In the genomic region with DNA sequence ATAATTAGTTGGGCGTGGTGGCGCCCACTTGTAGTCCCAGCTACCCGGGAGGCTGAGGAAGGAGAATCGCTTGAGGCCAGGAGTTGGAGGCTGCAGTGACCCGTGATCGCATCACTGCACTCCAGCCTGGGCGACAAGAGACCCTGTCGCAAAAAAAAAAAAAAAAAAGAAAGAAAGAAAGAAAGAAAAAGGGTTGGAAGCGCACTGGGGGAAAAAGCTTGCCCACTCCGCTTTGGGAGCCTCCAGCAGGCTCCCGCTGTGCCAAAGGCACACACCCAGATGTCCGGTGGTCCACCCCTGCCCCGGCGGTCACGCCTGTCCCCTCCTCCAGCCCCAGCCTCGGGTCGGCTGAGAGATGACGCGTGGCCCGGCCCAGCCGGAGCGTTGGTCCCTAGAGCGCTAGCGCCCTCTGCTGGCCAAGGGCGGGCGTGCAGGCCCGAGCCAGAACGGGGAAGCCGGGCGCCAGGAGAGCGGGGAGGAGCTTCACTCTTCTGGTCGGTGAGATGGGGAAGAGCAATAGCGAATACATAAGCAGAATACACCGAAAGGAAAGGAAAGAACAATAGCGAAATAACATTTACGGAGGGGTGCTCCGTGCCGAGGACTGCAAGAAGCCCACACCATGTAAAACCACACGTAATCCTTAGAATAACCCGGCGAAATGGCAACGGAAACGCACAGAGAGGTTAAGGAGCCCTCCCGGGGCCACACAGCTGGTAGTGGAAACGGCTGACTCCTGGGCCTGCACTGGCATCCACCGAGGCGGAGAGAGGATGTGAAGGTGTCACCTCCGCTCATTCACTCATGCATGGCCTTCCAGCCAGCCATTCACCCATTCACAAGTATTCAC, we compare ENCODE assay signal across 8 cellular contexts. TPM values are rescaled to one million over a fixed set of nuclear protein-coding genes. Genes with fewer than 3 reads are reported as not detected.
DNase-seq lines count a peak whose midpoint lies in the region; ATAC-seq and TF ChIP-seq lines count a peak whose summit lies in the region.

No MANE protein-coding gene starts in this region.

- H3K4me3 ChIP-seq in CD8-positive, alpha-beta memory T cell (ENCODE audit: low read length), result peak overlapping the region; percentile 22
- peak overlapping the region; percentile 68 for H3K4me3 ChIP-seq in PC-3 (ENCODE audit: low read length)

- CTCF ChIA-PET in CD8-positive, alpha-beta memory T cell (lab: Charles Lee), result interaction anchor here (0.6 to 7.0 kb wide), 53 partner anchors 10 to 922 kb away, joined by 3 to 150 read pairs (median 4); a partner anchor contains a TSS
- CTCF ChIA-PET in PC-3 (lab: Charles Lee), result interaction anchor here (0.5 to 4.1 kb wide), 14 partner anchors 11 to 295 kb away, joined by 3 to 77 read pairs (median 4); no protein-coding TSS in a partner anchor

- H3K27me3 ChIP-seq in CD8-positive, alpha-beta memory T cell (ENCODE audit: insufficient read depth, low read length, poor library complexity, severe bottlenecking), result no peaks in the 10 kb centered on the region
- no peaks in the 10 kb centered on the region for H3K27me3 ChIP-seq in PC-3 (ENCODE audit: low read length)

- H3K9ac ChIP-seq in PC-3 (ENCODE audit: low read length), result peak overlapping the region; percentile 64

- H2AFZ ChIP-seq in PC-3 (ENCODE audit: low read length), result peak overlapping the region; percentile 91

- intact Hi-C loops in PC-3 (cut with micrococcal nuclease), result loop anchor here (1.0 kb wide), 1 partner anchor 92 kb away; no protein-coding TSS in a partner anchor

- DNase-seq in CD8-positive, alpha-beta memory T cell, result peak; percentile 80 to 88 (median 85)
- DNase-seq in KG1 (lab: John Stamatoyannopoulos, UW) (peak; percentile 84), PC-3 (peak; percentile 98), fibroblast of gingiva (ENCODE audit: low read depth) (peak; percentile 59)
- peak; percentile 98 for DNase-seq in activated T-cell treated with anti-CD3 and anti-CD28 coated beads, Interleukin-2, amount 50 U/mL, for 24 hours
- peak; percentile 79 to 95 (median 90) for DNase-seq in naive thymus-derived CD8-positive, alpha-beta T cell

- H3K79me2 ChIP-seq in PC-3 (ENCODE audit: low read length), result no peaks in the 10 kb centered on the region

- H3K4me1 Mint-ChIP-seq in CD8-positive, alpha-beta memory T cell, result peaks cover 2 to 6% (median 6%) of the 10 kb centered on the region in 3 donors
- peaks cover 4% of the 10 kb centered on the region for H3K4me1 Mint-ChIP-seq in activated T-cell treated with anti-CD3 and anti-CD28 coated beads, Interleukin-2, amount 50 U/mL, for 24 hours (ENCODE audit: low read depth)
- H3K4me1 Mint-ChIP-seq in naive thymus-derived CD8-positive, alpha-beta T cell, result peaks cover 4 to 9% (median 7%) of the 10 kb centered on the region in 4 donors
- no peaks in the 10 kb centered on the region for H3K4me1 Mint-ChIP-seq in stimulated activated memory B cell treated with anti-CD40 and anti-IgM and Interleukin-4, amounts not matched to agents 10 μg/mL and 1 μg/mL and 100 μg/mL, for 72 hours

- POLR2A ChIA-PET in CD8-positive, alpha-beta memory T cell (lab: Charles Lee), result interaction anchor here (0.6 to 0.7 kb wide), 2 partner anchors 75 to 854 kb away, joined by 3 read pairs; no protein-coding TSS in a partner anchor
- POLR2A ChIA-PET in PC-3 (lab: Charles Lee; ENCODE audit: unreplicated experiment), result interaction anchor here (1.0 kb wide), 1 partner anchor 92 kb away, joined by 11 read pairs; no protein-coding TSS in a partner anchor
- POLR2A ChIA-PET in naive thymus-derived CD8-positive, alpha-beta T cell (lab: Charles Lee), result interaction anchor here (0.7 to 5.1 kb wide), 4 partner anchors 23 to 92 kb away, joined by 3 to 29 read pairs (median 10); a partner anchor contains a TSS

- no peaks in the 10 kb centered on the region for H3F3A ChIP-seq in PC-3 (ENCODE audit: low read length, unreplicated experiment)

- H3K36me3 ChIP-seq in CD8-positive, alpha-beta memory T cell (ENCODE audit: insufficient read depth, low read length), result no peaks in the 10 kb centered on the region
- no peaks in the 10 kb centered on the region for H3K36me3 ChIP-seq in PC-3 (ENCODE audit: low read depth, low read length)

- BruUV-seq in PC-3 (replicated peaks; lab: Mats Ljungman, UMichigan), result no TSS peak

- H3K27me3 Mint-ChIP-seq in CD8-positive, alpha-beta memory T cell, result peaks cover 5 to 7% of the 10 kb centered on the region in 2 donors
- no peaks in the 10 kb centered on the region for H3K27me3 Mint-ChIP-seq in activated T-cell treated with anti-CD3 and anti-CD28 coated beads, Interleukin-2, amount 50 U/mL, for 24 hours
- peaks cover 0 to 3% (median 0%) of the 10 kb centered on the region in 5 donors for H3K27me3 Mint-ChIP-seq in naive thymus-derived CD8-positive, alpha-beta T cell
- peaks cover 11% of the 10 kb centered on the region for H3K27me3 Mint-ChIP-seq in stimulated activated memory B cell treated with anti-CD40 and anti-IgM and Interleukin-4, amounts not matched to agents 10 μg/mL and 1 μg/mL and 100 μg/mL, for 72 hours

- ATAC-seq in GM21528 (IDR thresholded peaks at IDR 0.05; ENCODE audit: low FRiP score, unreplicated experiment) (peak; percentile 72), PC-3 (peak; percentile 99)
- peak; percentile 100 for ATAC-seq in naive thymus-derived CD8-positive, alpha-beta T cell
- peak; percentile 98 for ATAC-seq in stimulated activated memory B cell treated with anti-CD40 and anti-IgM and Interleukin-4, amounts not matched to agents 10 μg/mL and 1 μg/mL and 100 μg/mL, for 72 hours

- peak overlapping the region; percentile 24 to 85 (median 63) for H3K4me3 Mint-ChIP-seq in CD8-positive, alpha-beta memory T cell
- H3K4me3 Mint-ChIP-seq in activated T-cell treated with anti-CD3 and anti-CD28 coated beads, Interleukin-2, amount 50 U/mL, for 24 hours, result peak overlapping the region; percentile 66
- H3K4me3 Mint-ChIP-seq in naive thymus-derived CD8-positive, alpha-beta T cell, result peak overlapping the region; percentile 62 to 82 (median 73)
- peak overlapping the region; percentile 77 for H3K4me3 Mint-ChIP-seq in stimulated activated memory B cell treated with anti-CD40 and anti-IgM and Interleukin-4, amounts not matched to agents 10 μg/mL and 1 μg/mL and 100 μg/mL, for 72 hours

- no peaks in the 10 kb centered on the region for H3K36me3 Mint-ChIP-seq in CD8-positive, alpha-beta memory T cell
- no peaks in the 10 kb centered on the region for H3K36me3 Mint-ChIP-seq in activated T-cell treated with anti-CD3 and anti-CD28 coated beads, Interleukin-2, amount 50 U/mL, for 24 hours (ENCODE audit: low read depth)
- no peaks in the 10 kb centered on the region for H3K36me3 Mint-ChIP-seq in naive thymus-derived CD8-positive, alpha-beta T cell
- no peaks in the 10 kb centered on the region for H3K36me3 Mint-ChIP-seq in stimulated activated memory B cell treated with anti-CD40 and anti-IgM and Interleukin-4, amounts not matched to agents 10 μg/mL and 1 μg/mL and 100 μg/mL, for 72 hours

- H3K9me3 Mint-ChIP-seq in CD8-positive, alpha-beta memory T cell, result no peaks in the 10 kb centered on the region
- H3K9me3 Mint-ChIP-seq in activated T-cell treated with anti-CD3 and anti-CD28 coated beads, Interleukin-2, amount 50 U/mL, for 24 hours, result no peaks in the 10 kb centered on the region
- H3K9me3 Mint-ChIP-seq in naive thymus-derived CD8-positive, alpha-beta T cell, result no peaks in the 10 kb centered on the region
- H3K9me3 Mint-ChIP-seq in stimulated activated memory B cell treated with anti-CD40 and anti-IgM and Interleukin-4, amounts not matched to agents 10 μg/mL and 1 μg/mL and 100 μg/mL, for 72 hours, result no peaks in the 10 kb centered on the region

- H3K4me2 ChIP-seq in PC-3 (ENCODE audit: low read length), result peak overlapping the region; percentile 89

- H3K9me3 ChIP-seq in CD8-positive, alpha-beta memory T cell (ENCODE audit: low read length), result no peaks in the 10 kb centered on the region
- no peaks in the 10 kb centered on the region for H3K9me3 ChIP-seq in PC-3 (ENCODE audit: low read length)

- H4K20me1 ChIP-seq in PC-3 (ENCODE audit: low read length), result no peaks in the 10 kb centered on the region

- H3K4me1 ChIP-seq in CD8-positive, alpha-beta memory T cell (ENCODE audit: insufficient read depth, low read length), result peaks cover 6% of the 10 kb centered on the region
- H3K4me1 ChIP-seq in PC-3 (ENCODE audit: insufficient read depth, low read length), result 0 out of 2 replicates have a peak, but pooled peaks cover 4% of the 10 kb centered on the region

- H3K9me2 ChIP-seq in PC-3 (replicated peaks; ENCODE audit: low read length), result no peaks in the 10 kb centered on the region

- H3K27ac Mint-ChIP-seq in CD8-positive, alpha-beta memory T cell, result peak overlapping the region in 1 of 8 donors; percentile 17
- no peak overlapping the region for H3K27ac Mint-ChIP-seq in activated T-cell treated with anti-CD3 and anti-CD28 coated beads, Interleukin-2, amount 50 U/mL, for 24 hours
- H3K27ac Mint-ChIP-seq in naive thymus-derived CD8-positive, alpha-beta T cell, result peak overlapping the region in 3 of 10 donors; percentile 37 to 77 (median 41)
- H3K27ac Mint-ChIP-seq in stimulated activated memory B cell treated with anti-CD40 and anti-IgM and Interleukin-4, amounts not matched to agents 10 μg/mL and 1 μg/mL and 100 μg/mL, for 72 hours, result peak overlapping the region; percentile 72

- TF ChIP-seq CTCF in PC-3 (conservative IDR thresholded peaks at IDR 0.05; ENCODE audit: low read depth, low read length), result peak; percentile 100

- peak overlapping the region; percentile 29 for H3K27ac ChIP-seq in CD8-positive, alpha-beta memory T cell (ENCODE audit: low read depth, low read length)
- H3K27ac ChIP-seq in PC-3 (ENCODE audit: low read length), result no peak overlapping the region

RNA-seq across cellular contexts. Expression of a gene that starts 41.7 kb away (rescaled TPM):
- 100 to 1,000 TPM; 160 to 183 TPM for total RNA-seq in CD8-positive, alpha-beta memory T cell
- 176 TPM for polyA plus RNA-seq in CD8-positive, alpha-beta memory T cell
- 118 and 119 TPM in 2 replicates for total RNA-seq in PC-3 (2014; rRNA removed)
- 100 to 1,000 TPM; 154 to 165 TPM for total RNA-seq in naive thymus-derived CD8-positive, alpha-beta T cell
- 100 to 1,000 TPM; 141 to 155 (median 148) TPM for polyA plus RNA-seq in naive thymus-derived CD8-positive, alpha-beta T cell
